Comparison of ENCODE assay signal across 9 cellular contexts in the genomic region with DNA sequence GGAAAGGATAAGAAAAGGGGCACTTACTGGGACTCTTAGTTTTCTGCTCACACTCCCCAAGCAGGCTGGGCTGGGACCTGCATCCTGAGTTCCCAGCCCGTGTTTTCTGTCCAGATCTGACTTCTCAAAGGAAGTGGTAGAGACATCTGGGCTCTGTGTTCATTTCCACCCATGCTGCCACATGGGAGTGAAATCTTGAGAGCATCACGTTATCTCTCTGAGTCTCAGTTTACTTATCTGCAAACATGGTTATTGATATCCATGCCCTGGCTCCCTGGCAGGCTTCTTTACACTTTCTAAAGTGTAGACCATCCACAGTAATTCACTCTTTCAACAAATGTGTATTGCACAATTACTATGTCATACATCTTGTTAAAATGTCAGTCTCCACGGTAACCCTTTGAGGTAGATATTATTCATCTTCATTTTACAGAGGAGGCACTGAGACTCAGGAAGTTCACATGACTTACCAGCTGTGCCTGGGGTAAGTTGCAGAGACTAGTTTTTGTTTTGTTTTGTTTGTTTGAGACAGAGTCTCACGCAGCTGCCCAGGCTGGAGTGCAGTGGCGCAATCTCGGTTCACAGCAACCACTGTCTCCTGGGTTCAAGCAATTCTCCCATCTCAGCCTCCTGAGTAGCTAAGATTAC. TPM values are rescaled to one million over a fixed set of nuclear protein-coding genes. Genes with fewer than 3 reads are reported as not detected.
A peak's percentile ranks its signal among the peaks of the same experiment; 100 is the strongest.
DNase-seq lines count a peak whose midpoint lies in the region; ATAC-seq and TF ChIP-seq lines count a peak whose summit lies in the region.
"Had no signal": no experiment of that assay in that cellular context is flagged by ENCODE, and none has a peak within 500 bp of the region (broad histone marks: within the 10 kb centered on the region; RNA-seq: fewer than 3 reads in every experiment).

No MANE protein-coding gene starts in this region.

- peak; percentile 63 to 83 (median 76) for DNase-seq in CD4-positive, alpha-beta memory T cell
- DNase-seq in HEK293T (ENCODE audit: extremely low spot score) (no peak), RKO (ENCODE audit: low spot score) (peak; percentile 64), COR-L47 (lab: John Stamatoyannopoulos, UW) (no peak), islet precursor cell (no peak), NCI-H82 (lab: John Stamatoyannopoulos, UW) (no peak)
- peak in 1 of 2 donors; percentile 42 for DNase-seq in central memory CD8-positive, alpha-beta T cell (ENCODE audit: low spot score in 2 of 2)

- ATAC-seq in central memory CD8-positive, alpha-beta T cell (replicated peaks; ENCODE audit: extremely low read depth, poor library complexity, severe bottlenecking): peak; percentile 25
- ATAC-seq: left lung had no signal

- H3K27me3 ChIP-seq in CD4-positive, alpha-beta memory T cell (ENCODE audit: insufficient read depth, low read length): no peaks in the 10 kb centered on the region
- H3K27me3 ChIP-seq: left lung had no signal

- no peaks in the 10 kb centered on the region for H3K27me3 Mint-ChIP-seq in CD4-positive, alpha-beta memory T cell
- no peaks in the 10 kb centered on the region for H3K27me3 Mint-ChIP-seq in central memory CD8-positive, alpha-beta T cell

- H3K4me3 ChIP-seq in CD4-positive, alpha-beta memory T cell (ENCODE audit: low read length in 2 of 2): peak overlapping the region; percentile 30
- no peak overlapping the region for H3K4me3 ChIP-seq in skin epidermis
- H3K4me3 ChIP-seq: left lung had no signal

- peaks cover 57% of the 10 kb centered on the region for H3K4me1 ChIP-seq in CD4-positive, alpha-beta memory T cell (ENCODE audit: insufficient read depth, low read length)

- intact Hi-C loops in CD4-positive, alpha-beta memory T cell (cut with micrococcal nuclease): no loop called here

- peak overlapping the region; percentile 77 for H3K27ac ChIP-seq in CD4-positive, alpha-beta memory T cell (ENCODE audit: low read depth, low read length)
- H3K27ac ChIP-seq in skin epidermis: peak overlapping the region in 19 of 21 experiments; percentile 5 to 85 (median 68)

- POLR2A ChIA-PET in CD4-positive, alpha-beta memory T cell (lab: Charles Lee; ENCODE audit: partially characterized antibody): interaction anchor here (0.7 to 4.5 kb wide), 16 partner anchors 10 to 186 kb away, joined by 3 to 78 read pairs (median 4); a partner anchor contains a TSS
- POLR2A ChIA-PET in HEK293T (lab: Yijun Ruan, JAX): interaction anchor here (1.0 to 3.2 kb wide), 3 partner anchors 10 to 42 kb away, joined by 3 to 15 read pairs (median 3); a partner anchor contains a TSS

- H3K9me3 Mint-ChIP-seq in CD4-positive, alpha-beta memory T cell: no peaks in the 10 kb centered on the region
- H3K9me3 Mint-ChIP-seq in central memory CD8-positive, alpha-beta T cell: no peaks in the 10 kb centered on the region

- peaks cover 4% of the 10 kb centered on the region for H3K36me3 ChIP-seq in CD4-positive, alpha-beta memory T cell (ENCODE audit: insufficient read depth, low read length)
- H3K36me3 ChIP-seq: left lung had no signal

- peaks cover 0 to 7% of the 10 kb centered on the region in 2 donors for H3K36me3 Mint-ChIP-seq in CD4-positive, alpha-beta memory T cell
- H3K36me3 Mint-ChIP-seq in central memory CD8-positive, alpha-beta T cell (ENCODE audit: insufficient read depth): peaks cover 15% of the 10 kb centered on the region

- CTCF ChIA-PET in CD4-positive, alpha-beta memory T cell (lab: Charles Lee; ENCODE audit: partially characterized antibody): interaction anchor here (0.7 to 2.4 kb wide), 7 partner anchors 10 to 138 kb away, joined by 3 to 13 read pairs (median 5); a partner anchor contains a TSS
- CTCF ChIA-PET in HEK293T (lab: Yijun Ruan, JAX): interaction anchor here (0.6 to 1.1 kb wide), 3 partner anchors 10 to 719 kb away, joined by 5 to 6 read pairs (median 5); a partner anchor contains a TSS

- H3K27ac Mint-ChIP-seq in CD4-positive, alpha-beta memory T cell: peak overlapping the region; percentile 96 to 99 (median 99)
- H3K27ac Mint-ChIP-seq in central memory CD8-positive, alpha-beta T cell (ENCODE audit: low read depth): peak overlapping the region; percentile 85

- H3K4me1 Mint-ChIP-seq in CD4-positive, alpha-beta memory T cell: peaks cover 20 to 59% (median 38%) of the 10 kb centered on the region in 4 donors
- peaks cover 37% of the 10 kb centered on the region for H3K4me1 Mint-ChIP-seq in central memory CD8-positive, alpha-beta T cell

- H3K4me3 Mint-ChIP-seq in CD4-positive, alpha-beta memory T cell: peak overlapping the region; percentile 82 to 93 (median 86)
- peak overlapping the region; percentile 42 for H3K4me3 Mint-ChIP-seq in central memory CD8-positive, alpha-beta T cell

- H3K9me3 ChIP-seq in CD4-positive, alpha-beta memory T cell (ENCODE audit: control insufficient read depth in 1 of 2, low read length in 2 of 2): no peaks in the 10 kb centered on the region
- H3K9me3 ChIP-seq: left lung had no signal

TF ChIP-seq in HEK293T, 16 proteins besides CTCF, POLR2A, EP300 and RAD21:
- no peak for TF ChIP-seq NFRKB (IDR thresholded peaks at IDR 0.05)
- TF ChIP-seq, protein P1, sequence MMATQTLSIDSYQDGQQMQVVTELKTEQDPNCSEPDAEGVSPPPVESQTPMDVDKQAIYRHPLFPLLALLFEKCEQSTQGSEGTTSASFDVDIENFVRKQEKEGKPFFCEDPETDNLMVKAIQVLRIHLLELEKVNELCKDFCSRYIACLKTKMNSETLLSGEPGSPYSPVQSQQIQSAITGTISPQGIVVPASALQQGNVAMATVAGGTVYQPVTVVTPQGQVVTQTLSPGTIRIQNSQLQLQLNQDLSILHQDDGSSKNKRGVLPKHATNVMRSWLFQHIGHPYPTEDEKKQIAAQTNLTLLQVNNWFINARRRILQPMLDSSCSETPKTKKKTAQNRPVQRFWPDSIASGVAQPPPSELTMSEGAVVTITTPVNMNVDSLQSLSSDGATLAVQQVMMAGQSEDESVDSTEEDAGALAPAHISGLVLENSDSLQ (IDR thresholded peaks at IDR 0.05): peak; percentile 92

RNA-seq across cellular contexts. Expression of a gene that starts 3.4 kb away (rescaled TPM):
- total RNA-seq in CD4-positive, alpha-beta memory T cell: 10 to 100 TPM; 21.4 to 22.7 TPM
- 10 to 100 TPM; 31.7 to 33.8 TPM for polyA plus RNA-seq in CD4-positive, alpha-beta memory T cell

RNA-seq across cellular contexts. Expression of a gene that starts 9.9 kb away (rescaled TPM):
- total RNA-seq in CD4-positive, alpha-beta memory T cell: 10 to 100 TPM; 28.9 to 29.3 TPM
- polyA plus RNA-seq in CD4-positive, alpha-beta memory T cell: 1 to 10 TPM; 4.2 to 8.8 TPM

RNA-seq across cellular contexts. Expression of a gene that starts 17.4 kb away (rescaled TPM):
- 10 to 100 TPM; 33.4 to 34.2 TPM for total RNA-seq in CD4-positive, alpha-beta memory T cell
- polyA plus RNA-seq in CD4-positive, alpha-beta memory T cell: 1 to 10 TPM; 1.7 to 3.4 TPM

RNA-seq across cellular contexts. Expression of a gene that starts 33.5 kb away (rescaled TPM):
- total RNA-seq in CD4-positive, alpha-beta memory T cell: 10 to 100 TPM; 15.7 to 17.8 TPM
- 1 to 10 TPM; 7.8 to 8.8 TPM for polyA plus RNA-seq in CD4-positive, alpha-beta memory T cell

RNA-seq across cellular contexts. Expression of a gene that starts 41.7 kb away (rescaled TPM):
- total RNA-seq in CD4-positive, alpha-beta memory T cell: 1 to 10 TPM; 5.8 to 6.1 TPM
- polyA plus RNA-seq in CD4-positive, alpha-beta memory T cell: 1 to 10 TPM in 1 of 2 donors, under 1 TPM in 1; 0.69 to 1.7 TPM

Comparison
In these comparisons a context has a peak if more than half of its experiments do, and no peak if none do; other contexts are left out.
1. DNase-seq: peak in CD4-positive, alpha-beta memory T cell (5 of 5) and RKO (single experiment); none in HEK293T (single experiment), COR-L47 (single experiment), islet precursor cell (single experiment) and NCI-H82 (single experiment).
2. H3K4me3 ChIP-seq: peak in CD4-positive, alpha-beta memory T cell (2 of 2); none in skin epidermis (0 of 7).